In the genomic region with DNA sequence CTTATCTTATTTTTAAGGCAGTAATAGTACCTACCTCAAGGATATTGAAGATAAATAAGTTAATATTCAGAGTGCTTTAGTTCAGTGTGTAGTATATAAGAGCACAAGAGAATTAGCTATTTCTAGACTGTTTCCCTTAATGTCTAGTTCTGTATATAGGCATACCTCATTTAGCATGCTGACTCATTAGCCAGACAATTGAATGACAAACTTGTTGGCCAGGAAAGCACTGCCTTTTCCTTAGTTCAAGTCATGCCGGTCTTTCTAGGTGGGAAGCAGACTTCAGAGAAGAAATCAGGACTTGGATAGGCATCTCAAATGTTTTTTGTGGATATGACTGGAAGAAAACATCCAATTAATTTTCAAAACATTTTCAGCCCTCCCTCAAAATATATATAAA, we compare ENCODE assay signal across 17 cellular contexts. TPM values are rescaled to one million over a fixed set of nuclear protein-coding genes. Genes with fewer than 3 reads are reported as not detected.
DNase-seq lines count a peak whose midpoint lies in the region; ATAC-seq and TF ChIP-seq lines count a peak whose summit lies in the region.
"Had no signal": no experiment of that assay in that cellular context is flagged by ENCODE, and none has a peak within 500 bp of the region (broad histone marks: within the 10 kb centered on the region; RNA-seq: fewer than 3 reads in every experiment).

No MANE protein-coding gene starts in this region.

- H3K9ac ChIP-seq in trophoblast cell (ENCODE audit: low read length) = no peak overlapping the region

- H4K91ac ChIP-seq in trophoblast cell (ENCODE audit: low read depth, low read length) = no peak overlapping the region

- no peak overlapping the region for H3K14ac ChIP-seq in trophoblast cell (ENCODE audit: low read length)

- H3K4me3 ChIP-seq in epithelial cell of esophagus (ENCODE audit: low read length) (no peak overlapping the region), trophoblast cell (ENCODE audit: low read depth, low read length) (no peak overlapping the region)
- H3K4me3 ChIP-seq: stomach had no signal

- no peak for ATAC-seq in HG02610 (IDR thresholded peaks at IDR 0.05; ENCODE audit: unreplicated experiment)
- no peak for ATAC-seq in naive thymus-derived CD8-positive, alpha-beta T cell
- ATAC-seq: activated CD8-positive, alpha-beta T cell treated with anti-CD3 and anti-CD28 coated beads, Interleukin-2, amount 10 ng/mL, durations not matched to agents 7 days and 5 days had no signal

- H3K79me2 ChIP-seq in trophoblast cell (ENCODE audit: control insufficient read depth, insufficient read depth, low read length, poor library complexity) = no peaks in the 10 kb centered on the region

- no peak overlapping the region for H2AK5ac ChIP-seq in trophoblast cell (ENCODE audit: low read length)

- peaks cover 6 to 39% (median 7%) of the 10 kb centered on the region in 3 donors for H3K36me3 Mint-ChIP-seq in naive thymus-derived CD8-positive, alpha-beta T cell

- H3K4me3 Mint-ChIP-seq in naive thymus-derived CD8-positive, alpha-beta T cell = no peak overlapping the region
- H3K4me3 Mint-ChIP-seq: activated CD8-positive, alpha-beta T cell treated with anti-CD3 and anti-CD28 coated beads, Interleukin-2, amount 10 ng/mL, durations not matched to agents 7 days and 5 days had no signal

- no peak overlapping the region for H4K8ac ChIP-seq in trophoblast cell (ENCODE audit: low read depth, low read length)

- no peak overlapping the region for H2BK120ac ChIP-seq in trophoblast cell (ENCODE audit: insufficient read depth, low read length, poor library complexity)

- H3K4ac ChIP-seq in trophoblast cell (ENCODE audit: low read depth, low read length) = no peak overlapping the region

- CTCF ChIA-PET in RWPE1 (lab: Yijun Ruan, JAX) = no interaction called here

- POLR2A ChIA-PET in RWPE1 (lab: Yijun Ruan, JAX; ENCODE audit: low non-redundant PET) = no interaction called here
- POLR2A ChIA-PET in naive thymus-derived CD8-positive, alpha-beta T cell (lab: Charles Lee) = interaction anchor here (2.0 kb wide), 1 partner anchor 18 kb away, joined by 6 read pairs; a partner anchor contains a TSS

- no peaks in the 10 kb centered on the region for H3K9me3 ChIP-seq in trophoblast cell (ENCODE audit: insufficient read depth, low read depth, low read length)
- H3K9me3 ChIP-seq: stomach had no signal

- TF ChIP-seq CTCF in RWPE1 (conservative IDR thresholded peaks at IDR 0.05; ENCODE audit: low read depth) (no peak), epithelial cell of esophagus (IDR thresholded peaks at IDR 0.05; ENCODE audit: insufficient read depth, low read depth, low read length, missing control alignments) (no peak)

- peak overlapping the region in 4 of 10 donors; percentile 5 to 76 (median 10) for H3K27ac Mint-ChIP-seq in naive thymus-derived CD8-positive, alpha-beta T cell
- H3K27ac Mint-ChIP-seq: activated CD8-positive, alpha-beta T cell treated with anti-CD3 and anti-CD28 coated beads, Interleukin-2, amount 10 ng/mL, durations not matched to agents 7 days and 5 days had no signal

- no peak overlapping the region for H3K18ac ChIP-seq in trophoblast cell (ENCODE audit: low read length)

- H3K27ac ChIP-seq in RWPE1 (no peak overlapping the region), trophoblast cell (ENCODE audit: low read depth, low read length) (no peak overlapping the region)
- H3K27ac ChIP-seq: C4-2B, stomach had no signal

- H3K36me3 ChIP-seq in trophoblast cell (ENCODE audit: control insufficient read depth in 1 of 2, insufficient read depth in 2 of 2, low read length in 2 of 2) = peaks cover 0 to 6% of the 10 kb centered on the region in 2 experiments

- no peak overlapping the region for H4K12ac ChIP-seq in trophoblast cell (ENCODE audit: low read depth, low read length)

- H3K27me3 ChIP-seq in trophoblast cell (ENCODE audit: insufficient read depth, low read length) = no peaks in the 10 kb centered on the region
- H3K27me3 ChIP-seq: stomach had no signal

- H3K4me1 Mint-ChIP-seq in naive thymus-derived CD8-positive, alpha-beta T cell = peaks cover 13 to 38% (median 22%) of the 10 kb centered on the region in 4 donors

- H2BK5ac ChIP-seq in trophoblast cell (ENCODE audit: low read depth, low read length, poor library complexity) = no peak overlapping the region

- no CpG with 5 or more reads among the region's 1 CpG for WGBS in trophoblast cell (ENCODE audit: extremely low coverage, insufficient coverage, insufficient read length)

- H3K4me2 ChIP-seq in trophoblast cell (ENCODE audit: low read length) = no peak overlapping the region

- no peak overlapping the region for H3K23ac ChIP-seq in trophoblast cell (ENCODE audit: low read length)

- no peaks in the 10 kb centered on the region for H3K4me1 ChIP-seq in trophoblast cell (ENCODE audit: control insufficient read depth in 1 of 2, insufficient read depth in 2 of 2, low read length in 2 of 2)

- no peak overlapping the region for H2AFZ ChIP-seq in trophoblast cell (ENCODE audit: insufficient read depth, low read length, poor library complexity)

- H3K27me3 Mint-ChIP-seq in naive thymus-derived CD8-positive, alpha-beta T cell = no peaks in the 10 kb centered on the region

- H3K79me1 ChIP-seq in trophoblast cell (ENCODE audit: low read length) = peaks cover 5% of the 10 kb centered on the region

- no peaks in the 10 kb centered on the region for H3K9me3 Mint-ChIP-seq in naive thymus-derived CD8-positive, alpha-beta T cell

- no peak overlapping the region for H2BK12ac ChIP-seq in trophoblast cell (ENCODE audit: low read length)

- peak; percentile 36 for DNase-seq in HPDE6-E6E7 (ENCODE audit: extremely low spot score)
- peak; percentile 34 for DNase-seq in RWPE1 (ENCODE audit: low spot score)
- DNase-seq in epithelial cell of esophagus (ENCODE audit: low read depth) = peak; percentile 89
- peak; percentile 11 to 57 for DNase-seq in trophoblast cell
- no peak for DNase-seq in GM19240 (ENCODE audit: insufficient read length, low spot score)
- DNase-seq in medulla oblongata (ENCODE audit: extremely low spot score) = no peak
- DNase-seq in naive thymus-derived CD8-positive, alpha-beta T cell = no peak
- DNase-seq: activated CD8-positive, alpha-beta T cell treated with anti-CD3 and anti-CD28 coated beads, Interleukin-2, amount 10 ng/mL, durations not matched to agents 7 days and 5 days; activated gamma-delta T cell; central memory CD4-positive, alpha-beta T cell; DND-41; NCI-H1694; NCI-H526; SHP77; stomach had no signal

RNA-seq across cellular contexts. Expression of a gene that starts 3.2 kb away (rescaled TPM):
- polyA plus RNA-seq in trophoblast cell (2013) = 1.8 and 2.2 TPM in 2 replicates
- total RNA-seq in naive thymus-derived CD8-positive, alpha-beta T cell = 10 to 100 TPM; 17.1 to 18.6 TPM
- polyA plus RNA-seq in naive thymus-derived CD8-positive, alpha-beta T cell = 10 to 100 TPM; 17.5 to 22.4 (median 19.6) TPM

RNA-seq across cellular contexts. Expression of a gene that starts 17.7 kb away (rescaled TPM):
- 18.0 and 18.9 TPM in 2 replicates for polyA plus RNA-seq in trophoblast cell (2013)
- 10 to 100 TPM; 36.9 to 37.4 TPM for total RNA-seq in naive thymus-derived CD8-positive, alpha-beta T cell
- 10 to 100 TPM in 1 of 3 donors, 1 to 10 TPM in 2; 8.5 to 15.2 (median 9.5) TPM for polyA plus RNA-seq in naive thymus-derived CD8-positive, alpha-beta T cell

RNA-seq across cellular contexts. Expression of a gene that starts 51.6 kb away (rescaled TPM):
- polyA plus RNA-seq in trophoblast cell (2013) = 3.8 and 4.0 TPM in 2 replicates
- total RNA-seq in naive thymus-derived CD8-positive, alpha-beta T cell = 10 to 100 TPM; 29.9 to 31.7 TPM
- 10 to 100 TPM; 24.5 to 27.1 (median 25.1) TPM for polyA plus RNA-seq in naive thymus-derived CD8-positive, alpha-beta T cell

Comparison
In these comparisons a context has a peak if more than half of its experiments do, and no peak if none do; other contexts are left out.
1. DNase-seq: peak in HPDE6-E6E7 (single experiment), RWPE1 (single experiment), epithelial cell of esophagus (single experiment) and trophoblast cell (2 of 2); none in GM19240 (single experiment), medulla oblongata (single experiment) and naive thymus-derived CD8-positive, alpha-beta T cell (0 of 10).